ENCODE assay signal across 3 cellular contexts in the genomic region with DNA sequence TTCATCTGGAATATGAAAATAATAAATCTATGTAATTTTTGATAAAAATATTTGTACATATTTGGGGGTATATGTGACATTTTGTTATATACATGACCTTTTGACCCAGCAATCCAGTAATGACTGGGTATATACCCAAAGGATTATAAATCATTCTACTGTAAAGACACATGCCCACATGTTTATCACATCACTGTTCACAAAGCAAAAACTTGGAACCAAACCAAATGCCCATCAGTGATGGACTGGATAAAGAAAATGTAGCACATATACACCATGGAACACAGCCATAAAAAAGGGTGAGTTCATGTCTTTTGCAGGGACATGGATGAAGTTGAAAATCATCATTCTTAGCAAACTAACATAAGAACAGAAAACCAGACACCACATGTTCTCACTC.
"Had no signal": no experiment of that assay in that cellular context is flagged by ENCODE, and none has a peak within 500 bp of the region (broad histone marks: within the 10 kb centered on the region; RNA-seq: fewer than 3 reads in every experiment).

No MANE protein-coding gene starts in this region.

- ATAC-seq: GM12878 had no signal

- H3K4me3 ChIP-seq: GM12878 had no signal

- DNase-seq: GDM1, GF-D8 had no signal
